29 cellular contexts compared by ENCODE assay signal in genomic region chr10:131970946-131971345, GRCh38. TPM values are rescaled to one million over a fixed set of nuclear protein-coding genes. Genes with fewer than 3 reads are reported as not detected.
DNase-seq lines count a peak whose midpoint lies in the region; ATAC-seq and TF ChIP-seq lines count a peak whose summit lies in the region.
"Had no signal": no experiment of that assay in that cellular context is flagged by ENCODE, and none has a peak within 500 bp of the region (broad histone marks: within the 10 kb centered on the region; RNA-seq: fewer than 3 reads in every experiment).

No MANE protein-coding gene starts in this region.

- H3K27me3 Mint-ChIP-seq in CD4-positive, alpha-beta T cell = no peaks in the 10 kb centered on the region
- H3K27me3 Mint-ChIP-seq in activated CD4-positive, alpha-beta memory T cell treated with anti-CD3 and anti-CD28 coated beads, Interleukin-2, amount 10 ng/mL, durations not matched to agents 7 days and 5 days = no peaks in the 10 kb centered on the region
- no peaks in the 10 kb centered on the region for H3K27me3 Mint-ChIP-seq in naive thymus-derived CD4-positive, alpha-beta T cell
- H3K27me3 Mint-ChIP-seq in stimulated activated naive B cell treated with anti-CD40 and anti-IgM and Interleukin-4, amounts not matched to agents 10 μg/mL and 1 μg/mL and 100 μg/mL, for 72 hours = no peaks in the 10 kb centered on the region
- H3K27me3 Mint-ChIP-seq: B cell had no signal

- no peaks in the 10 kb centered on the region; the same call in 1 of the 2 replicates for H4K20me1 ChIP-seq in OCI-LY7 (ENCODE audit: insufficient read depth, low read length)

- H3K4me3 Mint-ChIP-seq in CD4-positive, alpha-beta T cell = peak overlapping the region; percentile 20
- H3K4me3 Mint-ChIP-seq in activated CD4-positive, alpha-beta memory T cell treated with anti-CD3 and anti-CD28 coated beads, Interleukin-2, amount 10 ng/mL, durations not matched to agents 7 days and 5 days = no peak overlapping the region
- H3K4me3 Mint-ChIP-seq in naive thymus-derived CD4-positive, alpha-beta T cell = peak overlapping the region in 9 of 10 donors; percentile 16 to 75 (median 53)
- no peak overlapping the region for H3K4me3 Mint-ChIP-seq in stimulated activated naive B cell treated with anti-CD40 and anti-IgM and Interleukin-4, amounts not matched to agents 10 μg/mL and 1 μg/mL and 100 μg/mL, for 72 hours
- H3K4me3 Mint-ChIP-seq: B cell had no signal

- CTCF ChIA-PET in CD4-positive, alpha-beta T cell (lab: Charles Lee) = no interaction called here
- CTCF ChIA-PET in activated CD4-positive, alpha-beta memory T cell treated with anti-CD3 and anti-CD28 coated beads, Interleukin-2, amount 10 ng/mL, durations not matched to agents 7 days and 5 days (lab: Charles Lee) = no interaction called here
- CTCF ChIA-PET in naive thymus-derived CD4-positive, alpha-beta T cell (lab: Charles Lee) = interaction anchor here (3.7 kb wide), 1 partner anchor 52 kb away, joined by 23 read pairs; no protein-coding TSS in a partner anchor
- CTCF ChIA-PET in OCI-LY7 (lab: Charles Lee; ENCODE audit: unreplicated experiment) = no interaction called here

- BruUV-seq in OCI-LY7 (replicated peaks; lab: Mats Ljungman, UMichigan) = no TSS peak

- H3K4me2 ChIP-seq in OCI-LY7 (ENCODE audit: low read length) = no peak overlapping the region
- H3K4me2 ChIP-seq: KMS-11 had no signal

- H3K4me1 ChIP-seq in naive thymus-derived CD4-positive, alpha-beta T cell (ENCODE audit: control insufficient read depth in 2 of 2, insufficient read depth in 2 of 2, low read length in 2 of 2) = peaks cover 21 to 51% of the 10 kb centered on the region in 2 donors
- no peaks in the 10 kb centered on the region for H3K4me1 ChIP-seq in OCI-LY7 (ENCODE audit: insufficient read depth, low read length, poor library complexity, severe bottlenecking)
- H3K4me1 ChIP-seq: SJCRH30 had no signal

- H2AFZ ChIP-seq in OCI-LY7 (ENCODE audit: low read length) = no peak overlapping the region

- no peak for TF ChIP-seq CTCF in CD4-positive, alpha-beta T cell (IDR thresholded peaks at IDR 0.05)
- no peak for TF ChIP-seq CTCF in OCI-LY7 (conservative IDR thresholded peaks at IDR 0.05; ENCODE audit: low read length)

- no peaks in the 10 kb centered on the region for H3K9me3 Mint-ChIP-seq in CD4-positive, alpha-beta T cell
- H3K9me3 Mint-ChIP-seq in activated CD4-positive, alpha-beta memory T cell treated with anti-CD3 and anti-CD28 coated beads, Interleukin-2, amount 10 ng/mL, durations not matched to agents 7 days and 5 days = no peaks in the 10 kb centered on the region
- peaks cover 0 to 2% (median 0%) of the 10 kb centered on the region in 11 donors for H3K9me3 Mint-ChIP-seq in naive thymus-derived CD4-positive, alpha-beta T cell
- H3K9me3 Mint-ChIP-seq in stimulated activated naive B cell treated with anti-CD40 and anti-IgM and Interleukin-4, amounts not matched to agents 10 μg/mL and 1 μg/mL and 100 μg/mL, for 72 hours = peaks cover 0 to 2% of the 10 kb centered on the region in 2 donors

- DNase-seq in activated effector memory CD4-positive, alpha-beta T cell treated with anti-CD3 and anti-CD28 coated beads, Interleukin-2, amount 50 U/mL, for 16 hours = peak; percentile 46
- DNase-seq in activated effector memory CD4-positive, alpha-beta T cell treated with Interleukin-2 at 50 U/mL for 16 hours = no peak
- DNase-seq in CD4-positive, alpha-beta T cell = no peak
- no peak for DNase-seq in activated CD4-positive, alpha-beta memory T cell treated with anti-CD3 and anti-CD28 coated beads, Interleukin-2, amount 10 ng/mL, durations not matched to agents 7 days and 5 days
- DNase-seq in naive thymus-derived CD4-positive, alpha-beta T cell = no peak
- DNase-seq in stimulated activated naive B cell treated with anti-CD40 and anti-IgM and Interleukin-4, amounts not matched to agents 10 μg/mL and 1 μg/mL and 100 μg/mL, for 72 hours = no peak
- no peak for DNase-seq in OCI-LY7 (ENCODE audit: low spot score)
- DNase-seq: ACHN; activated CD4-positive, CD25-positive, alpha-beta regulatory T cell; activated gamma-delta T cell treated with Interleukin-2 at 50 U/mL for 16 hours; amygdala; effector CD4-positive, alpha-beta T cell; hypothalamus; left cardiac atrium; MG63; NCI-H1105; NCI-H187; ovary; SJCRH30; small intestine; stimulated activated CD4-positive, alpha-beta T cell treated with anti-CD3 and anti-CD28 coated beads, Interleukin-1b, Interleukin-23, amount 100 ng/mL, for 48 hours; stimulated activated naive CD8-positive, alpha-beta T cell treated with anti-CD3 and anti-CD28 coated beads, Interleukin-15, Interleukin-2, amounts not matched to agents 100 U/mL and 50 U/mL, for 24 hours; SW 1271 had no signal

- peaks cover 0 to 41% (median 4%) of the 10 kb centered on the region in 3 experiments for H3K36me3 ChIP-seq in naive thymus-derived CD4-positive, alpha-beta T cell (ENCODE audit: control insufficient read depth in 2 of 3, insufficient read depth in 3 of 3, low read length in 3 of 3)
- peaks cover 77% of the 10 kb centered on the region for H3K36me3 ChIP-seq in OCI-LY7 (ENCODE audit: insufficient read depth, low read length)
- H3K36me3 ChIP-seq: ovary, SJCRH30 had no signal

- H3K27ac Mint-ChIP-seq in CD4-positive, alpha-beta T cell = peak overlapping the region; percentile 94
- H3K27ac Mint-ChIP-seq in activated CD4-positive, alpha-beta memory T cell treated with anti-CD3 and anti-CD28 coated beads, Interleukin-2, amount 10 ng/mL, durations not matched to agents 7 days and 5 days = peak overlapping the region; percentile 23
- peak overlapping the region; percentile 46 to 97 (median 92) for H3K27ac Mint-ChIP-seq in naive thymus-derived CD4-positive, alpha-beta T cell
- no peak overlapping the region for H3K27ac Mint-ChIP-seq in stimulated activated naive B cell treated with anti-CD40 and anti-IgM and Interleukin-4, amounts not matched to agents 10 μg/mL and 1 μg/mL and 100 μg/mL, for 72 hours
- H3K27ac Mint-ChIP-seq: B cell had no signal

- no peak for ATAC-seq in CD4-positive, alpha-beta T cell (ENCODE audit: poor library complexity)
- ATAC-seq in naive thymus-derived CD4-positive, alpha-beta T cell = no peak
- no peak for ATAC-seq in HG02623 (IDR thresholded peaks at IDR 0.05; ENCODE audit: unreplicated experiment)
- ATAC-seq in stimulated activated naive B cell treated with anti-CD40 and anti-IgM and Interleukin-4, amounts not matched to agents 10 μg/mL and 1 μg/mL and 100 μg/mL, for 72 hours (replicated peaks) = no peak
- ATAC-seq: GM12878; left cardiac atrium; stimulated activated naive CD8-positive, alpha-beta T cell treated with anti-CD3 and anti-CD28 coated beads, Interleukin-15, Interleukin-2, amounts not matched to agents 100 U/mL and 50 U/mL, for 24 hours had no signal

- intact Hi-C loops in CD4-positive, alpha-beta T cell (cut with DNase I, micrococcal nuclease) = loop anchor here in 1 of 2 experiments (10.0 kb wide), 1 partner anchor 184 kb away; no protein-coding TSS in a partner anchor
- intact Hi-C loops in naive thymus-derived CD4-positive, alpha-beta T cell (cut with micrococcal nuclease) = no loop called here
- intact Hi-C loops in OCI-LY7 (cut with micrococcal nuclease; ENCODE audit: unreplicated experiment) = no loop called here

- peaks cover 13% of the 10 kb centered on the region; the same call in 1 of the 2 replicates for H3K79me2 ChIP-seq in OCI-LY7 (ENCODE audit: insufficient read depth, low read depth, low read length)

- no peak overlapping the region for H3K27ac ChIP-seq in CD4-positive, alpha-beta T cell (ENCODE audit: low read depth, low read length)
- H3K27ac ChIP-seq in naive thymus-derived CD4-positive, alpha-beta T cell (ENCODE audit: low read depth, low read length) = peak overlapping the region; percentile 67
- H3K27ac ChIP-seq in OCI-LY7 (ENCODE audit: low read depth, low read length, poor library complexity, severe bottlenecking) = no peak overlapping the region
- H3K27ac ChIP-seq: KMS-11, ovary, SJCRH30, thoracic aorta had no signal

- POLR2A ChIA-PET in CD4-positive, alpha-beta T cell (lab: Charles Lee) = interaction anchor here (4.2 kb wide), 1 partner anchor 70 kb away, joined by 19 read pairs; the partner anchor contains the start of gene PPP2R2D
- POLR2A ChIA-PET in activated CD4-positive, alpha-beta memory T cell treated with anti-CD3 and anti-CD28 coated beads, Interleukin-2, amount 10 ng/mL, durations not matched to agents 7 days and 5 days (lab: Charles Lee) = no interaction called here
- POLR2A ChIA-PET in naive thymus-derived CD4-positive, alpha-beta T cell (lab: Charles Lee) = interaction anchor here (1.1 to 2.9 kb wide), 3 partner anchors 11 to 69 kb away, joined by 3 to 34 read pairs (median 5); partner anchors contain the start of gene BNIP3
- POLR2A ChIA-PET in OCI-LY7 (lab: Charles Lee) = no interaction called here

- H3K9me3 ChIP-seq in CD4-positive, alpha-beta T cell (ENCODE audit: control insufficient read depth, low read length) = no peaks in the 10 kb centered on the region
- H3K9me3 ChIP-seq in naive thymus-derived CD4-positive, alpha-beta T cell (ENCODE audit: control insufficient read depth in 2 of 3, low read length in 3 of 3) = no peaks in the 10 kb centered on the region
- no peaks in the 10 kb centered on the region for H3K9me3 ChIP-seq in OCI-LY7 (ENCODE audit: low read length)
- H3K9me3 ChIP-seq: MG63, ovary, SJCRH30, thoracic aorta had no signal

- H3K4me1 Mint-ChIP-seq in CD4-positive, alpha-beta T cell (ENCODE audit: low read depth) = peaks cover 54% of the 10 kb centered on the region
- H3K4me1 Mint-ChIP-seq in activated CD4-positive, alpha-beta memory T cell treated with anti-CD3 and anti-CD28 coated beads, Interleukin-2, amount 10 ng/mL, durations not matched to agents 7 days and 5 days = peaks cover 49% of the 10 kb centered on the region
- peaks cover 41 to 75% (median 71%) of the 10 kb centered on the region in 7 donors for H3K4me1 Mint-ChIP-seq in naive thymus-derived CD4-positive, alpha-beta T cell
- H3K4me1 Mint-ChIP-seq in stimulated activated naive B cell treated with anti-CD40 and anti-IgM and Interleukin-4, amounts not matched to agents 10 μg/mL and 1 μg/mL and 100 μg/mL, for 72 hours = peaks cover 0 to 9% of the 10 kb centered on the region in 2 donors

- H3K4me3 ChIP-seq in naive thymus-derived CD4-positive, alpha-beta T cell (ENCODE audit: low read length) = no peak overlapping the region
- H3K4me3 ChIP-seq in OCI-LY7 (ENCODE audit: low read depth, low read length, poor library complexity, severe bottlenecking) = no peak overlapping the region
- H3K4me3 ChIP-seq: GM12878, lung, MG63, ovary, SJCRH30, thoracic aorta had no signal

- no peaks in the 10 kb centered on the region for H3K9me2 ChIP-seq in OCI-LY7 (ENCODE audit: insufficient read depth, low read length)

- H3K27me3 ChIP-seq in CD4-positive, alpha-beta T cell (ENCODE audit: control insufficient read depth, insufficient read depth, low read length) = no peaks in the 10 kb centered on the region
- H3K27me3 ChIP-seq in naive thymus-derived CD4-positive, alpha-beta T cell (ENCODE audit: control insufficient read depth in 2 of 2, insufficient read depth in 2 of 2, low read length in 2 of 2) = no peaks in the 10 kb centered on the region
- H3K27me3 ChIP-seq: MG63, ovary, SJCRH30 had no signal

- H3K36me3 Mint-ChIP-seq in CD4-positive, alpha-beta T cell (ENCODE audit: low read depth) = peaks cover 64% of the 10 kb centered on the region
- peaks cover 57% of the 10 kb centered on the region for H3K36me3 Mint-ChIP-seq in activated CD4-positive, alpha-beta memory T cell treated with anti-CD3 and anti-CD28 coated beads, Interleukin-2, amount 10 ng/mL, durations not matched to agents 7 days and 5 days (ENCODE audit: low read depth)
- peaks cover 0 to 45% (median 22%) of the 10 kb centered on the region in 5 donors for H3K36me3 Mint-ChIP-seq in naive thymus-derived CD4-positive, alpha-beta T cell
- H3K36me3 Mint-ChIP-seq in stimulated activated naive B cell treated with anti-CD40 and anti-IgM and Interleukin-4, amounts not matched to agents 10 μg/mL and 1 μg/mL and 100 μg/mL, for 72 hours = peaks cover 32 to 38% of the 10 kb centered on the region in 2 donors

RNA-seq across cellular contexts. Expression of gene BNIP3, which starts 10.8 kb away (rescaled TPM):
- total RNA-seq in CD4-positive, alpha-beta T cell = 10 to 100 TPM; 21.0 to 23.6 TPM
- 10 to 100 TPM; 60.2 to 62.3 TPM for total RNA-seq in activated CD4-positive, alpha-beta memory T cell treated with anti-CD3 and anti-CD28 coated beads, Interleukin-2, amount 10 ng/mL, durations not matched to agents 7 days and 5 days
- 10 to 100 TPM; 17.7 to 81.7 (median 39.3) TPM for total RNA-seq in naive thymus-derived CD4-positive, alpha-beta T cell
- 10 to 100 TPM; 40.5 to 41.5 TPM for polyA plus RNA-seq in naive thymus-derived CD4-positive, alpha-beta T cell
- 60.1 and 66.6 TPM in 2 replicates for total RNA-seq in OCI-LY7 (2014; rRNA removed; shearing (Covaris generic))
- total RNA-seq in OCI-LY7 (2022) = 46.3 and 99.8 TPM in 2 replicates

Comparison
In these comparisons a context has a peak if more than half of its experiments do, and no peak if none do; other contexts are left out.
1. H3K4me3 Mint-ChIP-seq: peak in CD4-positive, alpha-beta T cell (single experiment) and naive thymus-derived CD4-positive, alpha-beta T cell (9 of 10); none in activated CD4-positive, alpha-beta memory T cell treated with anti-CD3 and anti-CD28 coated beads, Interleukin-2, amount 10 ng/mL, durations not matched to agents 7 days and 5 days (single experiment) and stimulated activated naive B cell treated with anti-CD40 and anti-IgM and Interleukin-4, amounts not matched to agents 10 μg/mL and 1 μg/mL and 100 μg/mL, for 72 hours (0 of 2).
2. POLR2A ChIA-PET loops: an anchor here in CD4-positive, alpha-beta T cell (4.2 kb wide) and naive thymus-derived CD4-positive, alpha-beta T cell (1.1 to 2.9 kb wide); none called in activated CD4-positive, alpha-beta memory T cell treated with anti-CD3 and anti-CD28 coated beads, Interleukin-2, amount 10 ng/mL, durations not matched to agents 7 days and 5 days and OCI-LY7.